In the genomic region with DNA sequence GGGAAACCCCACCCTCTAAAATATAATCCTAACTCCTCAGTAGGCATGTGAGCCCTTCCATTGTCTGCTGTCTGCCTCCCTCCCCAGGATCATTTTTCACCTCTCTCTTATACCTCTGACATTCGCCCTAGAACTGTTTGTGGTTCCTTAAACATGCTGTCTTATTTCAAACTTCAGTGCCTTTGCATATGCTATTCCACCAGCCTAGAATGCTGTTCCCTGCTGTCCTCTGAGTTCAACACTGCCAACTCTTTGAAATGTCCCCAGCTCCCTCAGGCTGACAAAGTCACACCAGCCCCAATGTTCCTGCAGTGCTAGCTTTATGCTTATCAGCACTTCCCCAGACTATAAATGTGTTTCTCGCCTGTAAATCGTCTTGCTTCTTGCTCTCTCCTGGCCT, we compare ENCODE assay signal across 16 cellular contexts.
"Had no signal": no experiment of that assay in that cellular context is flagged by ENCODE, and none has a peak within 500 bp of the region (broad histone marks: within the 10 kb centered on the region; RNA-seq: fewer than 3 reads in every experiment).

No MANE protein-coding gene starts in this region.

- H3K9me3 ChIP-seq: colonic mucosa, lower lobe of right lung, psoas muscle, right lobe of liver, testis, upper lobe of left lung had no signal

- ATAC-seq: esophagus mucosa, left colon, lower lobe of right lung, psoas muscle, right lobe of liver had no signal

- H3K27me3 ChIP-seq: colonic mucosa, right lobe of liver, testis, upper lobe of left lung had no signal

- H3K4me3 ChIP-seq: colonic mucosa, lower lobe of right lung, psoas muscle, right lobe of liver, smooth muscle cell, testis, upper lobe of left lung had no signal

- H3K4me1 Mint-ChIP-seq: neural crest cell had no signal

- H3K9me3 Mint-ChIP-seq: activated CD4-positive, alpha-beta memory T cell treated with anti-CD3 and anti-CD28 coated beads, Interleukin-2, amount 10 ng/mL, durations not matched to agents 7 days and 5 days; activated naive CD4-positive, alpha-beta T cell treated with anti-CD3 and anti-CD28 coated beads for 36 hours; activated T-helper 2 cell treated with anti-CD3 and anti-CD28 coated beads, Interferon-gamma antibody, Interleukin-2, Interleukin-4, amounts not matched to agents 10 μg/mL and 5 μg/mL and 100 μg/mL, durations not matched to agents 14 hours and 24 hours and 36 hours; neural crest cell; stimulated activated naive CD8-positive, alpha-beta T cell treated with anti-CD3 and anti-CD28 coated beads, Interleukin-15, amount 100 ng/mL, for 72 hours had no signal

- DNase-seq: activated CD4-positive, CD25-positive, alpha-beta regulatory T cell treated with anti-CD3 and anti-CD28 coated beads, Interleukin-2, amount 50 U/mL, for 72 hours; caudate nucleus; colonic mucosa; left colon; lower lobe of right lung; psoas muscle; right lobe of liver; stimulated activated naive CD8-positive, alpha-beta T cell treated with anti-CD3 and anti-CD28 coated beads, Interleukin-15, amount 100 ng/mL, for 72 hours; testis; upper lobe of left lung had no signal

- H3K27ac Mint-ChIP-seq: activated naive CD4-positive, alpha-beta T cell treated with anti-CD3 and anti-CD28 coated beads for 36 hours; activated T-helper 2 cell treated with anti-CD3 and anti-CD28 coated beads, Interferon-gamma antibody, Interleukin-2, Interleukin-4, amounts not matched to agents 10 μg/mL and 5 μg/mL and 100 μg/mL, durations not matched to agents 14 hours and 24 hours and 36 hours had no signal

- H3K27me3 Mint-ChIP-seq: activated CD4-positive, alpha-beta memory T cell treated with anti-CD3 and anti-CD28 coated beads, Interleukin-2, amount 10 ng/mL, durations not matched to agents 7 days and 5 days; stimulated activated naive CD8-positive, alpha-beta T cell treated with anti-CD3 and anti-CD28 coated beads, Interleukin-15, amount 100 ng/mL, for 72 hours had no signal

- H3K36me3 ChIP-seq: colonic mucosa, lower lobe of right lung, right lobe of liver, upper lobe of left lung had no signal

- H3K4me1 ChIP-seq: colonic mucosa, right lobe of liver had no signal

- H3K27ac ChIP-seq: colonic mucosa, lower lobe of right lung, psoas muscle, right lobe of liver, testis, upper lobe of left lung had no signal

- H3K4me3 Mint-ChIP-seq: activated CD4-positive, alpha-beta memory T cell treated with anti-CD3 and anti-CD28 coated beads, Interleukin-2, amount 10 ng/mL, durations not matched to agents 7 days and 5 days; activated naive CD4-positive, alpha-beta T cell treated with anti-CD3 and anti-CD28 coated beads for 36 hours; neural crest cell; stimulated activated naive CD8-positive, alpha-beta T cell treated with anti-CD3 and anti-CD28 coated beads, Interleukin-15, amount 100 ng/mL, for 72 hours had no signal
